In the genomic region with DNA sequence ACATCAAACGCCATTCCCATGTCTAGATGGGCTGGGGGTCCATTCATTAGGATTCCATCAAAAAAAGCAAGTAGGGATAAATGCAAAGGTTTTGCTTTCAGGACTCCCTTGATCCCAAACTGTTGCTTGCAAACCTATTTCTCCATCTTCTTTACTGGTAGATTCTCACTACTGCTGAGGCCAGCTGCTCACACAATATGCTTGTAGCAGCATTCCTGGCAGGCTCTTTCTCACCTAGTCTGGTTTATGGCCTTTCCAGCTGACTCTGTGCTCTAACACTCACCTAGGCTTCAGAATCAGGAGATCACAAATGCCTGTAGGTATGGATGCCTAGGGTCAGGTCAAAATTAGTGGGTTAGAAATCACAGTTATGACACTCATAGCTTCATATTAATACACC, we compare ENCODE assay signal across 5 cellular contexts.
"Had no signal": no experiment of that assay in that cellular context is flagged by ENCODE, and none has a peak within 500 bp of the region (broad histone marks: within the 10 kb centered on the region; RNA-seq: fewer than 3 reads in every experiment).

No MANE protein-coding gene starts in this region.

- H3K4me3 ChIP-seq: GM23338, K562 had no signal

- H3K4me3 Mint-ChIP-seq: GM23338, H9 had no signal

- DNase-seq: H9, HCEC 1CT, IMR-90 had no signal

- H3K27ac Mint-ChIP-seq: GM23338, H9 had no signal
